ENCODE assay signal across 24 cellular contexts in genomic region chr19:14182481-14182880, GRCh38.
"Had no signal": no experiment of that assay in that cellular context is flagged by ENCODE, and none has a peak within 500 bp of the region (broad histone marks: within the 10 kb centered on the region; RNA-seq: fewer than 3 reads in every experiment).

No MANE protein-coding gene starts in this region.

- H3K4me3 ChIP-seq: adrenal gland, ascending aorta, hepatocyte, left lung, neural progenitor cell, sigmoid colon, smooth muscle cell, testis, uterus had no signal

- DNase-seq: activated CD4-positive, alpha-beta T cell treated with anti-CD3 and anti-CD28 coated beads, Interleukin-2, amount 50 U/mL, for 4 hours; activated CD8-positive, alpha-beta memory T cell treated with anti-CD3 and anti-CD28 coated beads, Interleukin-2, amount 50 U/mL, for 48 hours; activated naive CD4-positive, alpha-beta T cell; activated T-cell treated with anti-CD3 and anti-CD28 coated beads, Interleukin-2, amount 50 U/mL, for 4 hours; adrenal gland; effector CD8-positive, alpha-beta T cell; foreskin melanocyte; immature natural killer cell; left lung; naive thymus-derived CD8-positive, alpha-beta T cell; sigmoid colon; stimulated activated CD4-positive, alpha-beta T cell treated with anti-CD3 and anti-CD28 coated beads, Interleukin-15, amount 100 ng/mL, for 24 hours; stimulated activated naive CD4-positive, alpha-beta T cell; T-helper 9 cell; testis; trophoblast cell; uterus had no signal

- H3K27me3 ChIP-seq: adrenal gland, ascending aorta, hepatocyte, left lung, neural progenitor cell, sigmoid colon, testis, uterus had no signal

- H3K27me3 Mint-ChIP-seq: activated naive CD8-positive, alpha-beta T cell; naive thymus-derived CD8-positive, alpha-beta T cell had no signal

- H3K9me3 Mint-ChIP-seq: activated T-cell treated with anti-CD3 and anti-CD28 coated beads, Interleukin-2, amount 50 U/mL, for 4 hours; activated T-helper 2 cell treated with anti-CD3 and anti-CD28 coated beads, Interferon-gamma antibody, Interleukin-2, Interleukin-4, amounts not matched to agents 10 μg/mL and 5 μg/mL and 100 μg/mL, durations not matched to agents 14 hours and 24 hours and 36 hours; immature natural killer cell; naive thymus-derived CD8-positive, alpha-beta T cell; neural progenitor cell; WTC11 had no signal

- H3K27ac ChIP-seq: adrenal gland, ascending aorta, hepatocyte, left lung, neural progenitor cell, sigmoid colon, testis, uterus had no signal

- H3K4me3 Mint-ChIP-seq: activated naive CD8-positive, alpha-beta T cell; activated T-cell treated with anti-CD3 and anti-CD28 coated beads, Interleukin-2, amount 50 U/mL, for 4 hours; immature natural killer cell; naive thymus-derived CD8-positive, alpha-beta T cell; neural progenitor cell; WTC11 had no signal

- H3K4me1 ChIP-seq: adrenal gland, ascending aorta, left lung, neural progenitor cell, testis, uterus had no signal

- H3K36me3 ChIP-seq: adrenal gland, neural progenitor cell, uterus had no signal

- ATAC-seq: activated T-cell treated with anti-CD3 and anti-CD28 coated beads, Interleukin-2, amount 50 U/mL, for 4 hours; left lung; naive thymus-derived CD8-positive, alpha-beta T cell; WTC11 had no signal

- H3K27ac Mint-ChIP-seq: activated naive CD8-positive, alpha-beta T cell; activated T-helper 2 cell treated with anti-CD3 and anti-CD28 coated beads, Interferon-gamma antibody, Interleukin-2, Interleukin-4, amounts not matched to agents 10 μg/mL and 5 μg/mL and 100 μg/mL, durations not matched to agents 14 hours and 24 hours and 36 hours; immature natural killer cell; naive thymus-derived CD8-positive, alpha-beta T cell; neural progenitor cell; WTC11 had no signal

- H3K9me3 ChIP-seq: adrenal gland, ascending aorta, left lung, sigmoid colon, testis, uterus had no signal

- H3K36me3 Mint-ChIP-seq: activated naive CD8-positive, alpha-beta T cell; immature natural killer cell; neural progenitor cell had no signal
